In genomic region chr16:70544548-70544947, GRCh38 we compare ENCODE assay signal across 20 cellular contexts. TPM values are rescaled to one million over a fixed set of nuclear protein-coding genes. Genes with fewer than 3 reads are reported as not detected.
A peak's percentile ranks its signal among the peaks of the same experiment; 100 is the strongest.
DNase-seq lines count a peak whose midpoint lies in the region; ATAC-seq, FAIRE-seq and TF ChIP-seq lines count a peak whose summit lies in the region.
"Had no signal": no experiment of that assay in that cellular context is flagged by ENCODE, and none has a peak within 500 bp of the region (broad histone marks: within the 10 kb centered on the region; RNA-seq: fewer than 3 reads in every experiment).

No MANE protein-coding gene starts in this region.

- peak overlapping the region; percentile 46 for H3K27ac Mint-ChIP-seq in activated T-cell treated with anti-CD3 and anti-CD28 coated beads, Interleukin-2, amount 50 U/mL, for 72 hours
- H3K27ac Mint-ChIP-seq in CD8-positive, alpha-beta T cell, result peak overlapping the region; percentile 18
- no peak overlapping the region for H3K27ac Mint-ChIP-seq in WTC11
- H3K27ac Mint-ChIP-seq: CD14-positive monocyte, GM23338, HFFc6 had no signal

- H3K9me3 ChIP-seq in CD8-positive, alpha-beta T cell (ENCODE audit: low read length), result no peaks in the 10 kb centered on the region
- H3K9me3 ChIP-seq: BLaER1 had no signal

- no peaks in the 10 kb centered on the region for H3K4me1 ChIP-seq in CD8-positive, alpha-beta T cell (ENCODE audit: insufficient read depth, low read length)
- H3K4me1 ChIP-seq: BLaER1 had no signal

- POLR2A ChIA-PET in CD8-positive, alpha-beta T cell (lab: Charles Lee), result no interaction called here
- POLR2A ChIA-PET in WTC11 (lab: Charles Lee), result no interaction called here

- H3K9me3 Mint-ChIP-seq in activated T-cell treated with anti-CD3 and anti-CD28 coated beads, Interleukin-2, amount 50 U/mL, for 72 hours, result no peaks in the 10 kb centered on the region
- H3K9me3 Mint-ChIP-seq in CD8-positive, alpha-beta T cell, result no peaks in the 10 kb centered on the region
- H3K9me3 Mint-ChIP-seq in WTC11, result no peaks in the 10 kb centered on the region
- H3K9me3 Mint-ChIP-seq: CD14-positive monocyte; CD8-positive, alpha-beta memory T cell; GM23338; HFFc6 had no signal

- intact Hi-C loops in CD8-positive, alpha-beta T cell (cut with DNase I, micrococcal nuclease), result no loop called here

- CTCF ChIA-PET in CD8-positive, alpha-beta T cell (lab: Charles Lee), result interaction anchor here (1.1 kb wide), 1 partner anchor 227 kb away, joined by 3 read pairs; no protein-coding TSS in a partner anchor
- CTCF ChIA-PET in WTC11 (lab: Charles Lee), result no interaction called here

- no peaks in the 10 kb centered on the region for H3K27me3 ChIP-seq in CD8-positive, alpha-beta T cell (ENCODE audit: insufficient read depth, low read length)
- H3K27me3 ChIP-seq: BLaER1 had no signal

- H3K4me3 Mint-ChIP-seq in activated T-cell treated with anti-CD3 and anti-CD28 coated beads, Interleukin-2, amount 50 U/mL, for 72 hours, result no peak overlapping the region
- no peak overlapping the region for H3K4me3 Mint-ChIP-seq in CD8-positive, alpha-beta T cell
- no peak overlapping the region for H3K4me3 Mint-ChIP-seq in WTC11
- H3K4me3 Mint-ChIP-seq: CD14-positive monocyte; CD8-positive, alpha-beta memory T cell; GM23338; HFFc6 had no signal

- H3K36me3 ChIP-seq in CD8-positive, alpha-beta T cell (ENCODE audit: insufficient read depth, low read length), result peaks cover 68% of the 10 kb centered on the region

- ATAC-seq in activated T-cell treated with anti-CD3 and anti-CD28 coated beads, Interleukin-2, amount 50 U/mL, for 72 hours (replicated peaks in 1 of 2), result no peak
- ATAC-seq in CD8-positive, alpha-beta T cell, result no peak
- no peak for ATAC-seq in WTC11
- ATAC-seq in HG02970 (IDR thresholded peaks at IDR 0.05; ENCODE audit: low FRiP score, unreplicated experiment), result no peak
- ATAC-seq: GM23338 had no signal

- H3K27ac ChIP-seq in CD8-positive, alpha-beta T cell (ENCODE audit: low read depth, low read length), result no peak overlapping the region
- H3K27ac ChIP-seq: BLaER1 had no signal

- no peak for DNase-seq in activated T-cell treated with anti-CD3 and anti-CD28 coated beads, Interleukin-2, amount 50 U/mL, for 72 hours
- DNase-seq in activated T-cell treated with anti-CD3 and anti-CD28 coated beads, Interleukin-2, amount 50 U/mL, for 1 hour, result no peak
- DNase-seq in CD8-positive, alpha-beta T cell, result no peak
- DNase-seq in WTC11 (ENCODE audit: low spot score), result no peak
- no peak for DNase-seq in urothelium cell line (ENCODE audit: low spot score)
- no peak for DNase-seq in stimulated activated CD4-positive, alpha-beta T cell treated with anti-CD3 and anti-CD28 coated beads, Interleukin-1b, Interleukin-23, amount 100 ng/mL, for 48 hours
- DNase-seq: 8988T; CD8-positive, alpha-beta memory T cell; COR-L47; DMS 273 treated with DMSO at 0.1 percent for 48 hours; DMS53; DND-41; EL; HCEC 1CT; HFFc6 had no signal

- H3K4me3 ChIP-seq in CD8-positive, alpha-beta T cell (ENCODE audit: low read depth, low read length), result no peak overlapping the region
- H3K4me3 ChIP-seq: BLaER1, GM23338 had no signal

- peaks cover 12% of the 10 kb centered on the region for H3K4me1 Mint-ChIP-seq in activated T-cell treated with anti-CD3 and anti-CD28 coated beads, Interleukin-2, amount 50 U/mL, for 72 hours (ENCODE audit: low read depth)
- peaks cover 26% of the 10 kb centered on the region for H3K4me1 Mint-ChIP-seq in CD8-positive, alpha-beta T cell (ENCODE audit: low read depth)
- no peaks in the 10 kb centered on the region for H3K4me1 Mint-ChIP-seq in WTC11
- H3K4me1 Mint-ChIP-seq: CD14-positive monocyte, GM23338 had no signal

- no peak for TF ChIP-seq CTCF in CD8-positive, alpha-beta T cell (IDR thresholded peaks at IDR 0.05)
- TF ChIP-seq CTCF in WTC11 (IDR thresholded peaks at IDR 0.05), result no peak

- H3K27me3 Mint-ChIP-seq in activated T-cell treated with anti-CD3 and anti-CD28 coated beads, Interleukin-2, amount 50 U/mL, for 72 hours (ENCODE audit: low read depth), result no peaks in the 10 kb centered on the region
- H3K27me3 Mint-ChIP-seq in CD8-positive, alpha-beta T cell (ENCODE audit: low read depth), result no peaks in the 10 kb centered on the region
- no peaks in the 10 kb centered on the region for H3K27me3 Mint-ChIP-seq in WTC11 (ENCODE audit: low read depth)
- H3K27me3 Mint-ChIP-seq: CD8-positive, alpha-beta memory T cell had no signal

- FAIRE-seq in urothelium cell line (lab: Jason Lieb, UNC), result no peak
- FAIRE-seq: H54 had no signal

- peaks cover 12 to 60% of the 10 kb centered on the region in 2 donors for H3K36me3 Mint-ChIP-seq in activated T-cell treated with anti-CD3 and anti-CD28 coated beads, Interleukin-2, amount 50 U/mL, for 72 hours (ENCODE audit: insufficient read depth in 2 of 2)
- H3K36me3 Mint-ChIP-seq in CD8-positive, alpha-beta T cell, result peaks cover 82% of the 10 kb centered on the region
- H3K36me3 Mint-ChIP-seq in WTC11, result peaks cover 87% of the 10 kb centered on the region

TF ChIP-seq in WTC11, 78 proteins besides CTCF, POLR2A, EP300 and RAD21:
- TF ChIP-seq USF2 (CRISPR knock-in tag; IDR thresholded peaks at IDR 0.05) (no peak), ZNF121 (CRISPR knock-in tag; IDR thresholded peaks at IDR 0.05) (peak; percentile 75), KAT7 (CRISPR knock-in tag; IDR thresholded peaks at IDR 0.05; ENCODE audit: borderline replicate concordance) (no peak)

RNA-seq across cellular contexts. Expression of gene SF3B3, which starts 20.9 kb away (rescaled TPM):
- 100 to 1,000 TPM; 302 to 309 TPM for total RNA-seq in activated T-cell treated with anti-CD3 and anti-CD28 coated beads, Interleukin-2, amount 50 U/mL, for 72 hours
- 100 to 1,000 TPM; 142 TPM for total RNA-seq in CD8-positive, alpha-beta T cell
- 423 to 475 TPM (median 430 TPM) in 3 replicates for total RNA-seq in WTC11 (2021)

RNA-seq across cellular contexts. Expression of gene COG4, which starts 21.2 kb away (rescaled TPM):
- 10 to 100 TPM; 30.2 to 53.4 TPM for total RNA-seq in activated T-cell treated with anti-CD3 and anti-CD28 coated beads, Interleukin-2, amount 50 U/mL, for 72 hours
- 10 to 100 TPM; 19.7 to 21.0 TPM for total RNA-seq in CD8-positive, alpha-beta T cell
- 56.6 to 65.6 TPM (median 61.8 TPM) in 3 replicates for total RNA-seq in WTC11 (2021)
